ENCODE assay signal across 20 cellular contexts in genomic region chr12:105876426-105876927, GRCh38.
"Had no signal": no experiment of that assay in that cellular context is flagged by ENCODE, and none has a peak within 500 bp of the region (broad histone marks: within the 10 kb centered on the region; RNA-seq: fewer than 3 reads in every experiment).

No MANE protein-coding gene starts in this region.

- DNase-seq: activated CD4-positive, CD25-positive, alpha-beta regulatory T cell treated with anti-CD3 and anti-CD28 coated beads, Interleukin-2, amount 50 U/mL, for 72 hours; activated effector memory CD4-positive, alpha-beta T cell treated with anti-CD3 and anti-CD28 coated beads, Interleukin-2, amount 50 U/mL, for 16 hours; activated naive CD4-positive, alpha-beta T cell treated with anti-CD3 and anti-CD28 coated beads, Interleukin-2, amount 50 U/mL, for 16 hours; activated T-cell treated with anti-CD3 and anti-CD28 coated beads, Interleukin-2, amount 50 U/mL, for 72 hours; cerebellar nuclear complex; dorsolateral prefrontal cortex; foreskin keratinocyte; glutamatergic neuron; hypothalamus; islet precursor cell; lower lobe of right lung; naive thymus-derived CD8-positive, alpha-beta T cell; spleen; T1000; uterus had no signal

- FAIRE-seq: astrocyte, bronchial epithelial cell had no signal

- H3K4me3 ChIP-seq: dorsolateral prefrontal cortex, lower lobe of right lung, spleen, tibial nerve, uterus had no signal

- H3K27me3 ChIP-seq: dorsolateral prefrontal cortex, foreskin keratinocyte, spleen, tibial nerve, uterus had no signal

- H3K27ac ChIP-seq: dorsolateral prefrontal cortex, epithelial cell of prostate, foreskin keratinocyte, lower lobe of right lung, spleen, tibial nerve, uterus had no signal

- H3K36me3 ChIP-seq: lower lobe of right lung, spleen, tibial nerve, uterus had no signal

- H3K9me3 ChIP-seq: lower lobe of right lung, spleen, tibial nerve, uterus had no signal

- H3K4me1 ChIP-seq: foreskin keratinocyte, lower lobe of right lung, spleen, tibial nerve, uterus had no signal

- ATAC-seq: activated T-cell treated with anti-CD3 and anti-CD28 coated beads, Interleukin-2, amount 50 U/mL, for 72 hours; foreskin keratinocyte; lower lobe of right lung; naive thymus-derived CD8-positive, alpha-beta T cell; sciatic nerve had no signal
